In the genomic region with DNA sequence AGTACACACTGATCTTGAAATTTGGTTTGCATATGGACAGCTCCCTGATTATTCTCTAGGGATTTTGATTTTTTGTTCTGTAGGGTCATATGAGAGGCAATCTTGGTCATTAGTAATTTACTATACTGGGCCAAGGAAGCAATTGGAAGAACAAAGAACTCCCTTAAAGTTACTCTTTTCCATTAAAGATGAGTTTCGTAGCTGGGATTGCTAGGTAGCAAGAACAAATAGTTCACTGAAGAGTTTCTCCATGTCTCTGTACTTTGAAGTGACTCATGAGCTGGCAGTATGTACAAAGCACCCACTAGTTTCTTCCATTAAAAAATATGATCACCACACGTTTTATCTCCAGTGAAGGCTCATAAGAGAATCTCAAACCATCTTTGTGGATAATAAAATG, we compare ENCODE assay signal across 17 cellular contexts.
"Had no signal": no experiment of that assay in that cellular context is flagged by ENCODE, and none has a peak within 500 bp of the region (broad histone marks: within the 10 kb centered on the region; RNA-seq: fewer than 3 reads in every experiment).

No MANE protein-coding gene starts in this region.

- H3K27me3 ChIP-seq: body of pancreas, gastroesophageal sphincter had no signal

- H3K9me3 ChIP-seq: body of pancreas, gastroesophageal sphincter had no signal

- H2AFZ ChIP-seq: parathyroid adenoma had no signal

- H3K27ac ChIP-seq: body of pancreas, gastroesophageal sphincter, parathyroid adenoma had no signal

- DNase-seq: activated CD4-positive, alpha-beta T cell treated with anti-CD3 and anti-CD28 coated beads, Interleukin-2, amount 10 ng/mL, durations not matched to agents 24 days and 14 days; activated CD4-positive, CD25-positive, alpha-beta regulatory T cell; activated CD8-positive, alpha-beta memory T cell treated with anti-CD3 and anti-CD28 coated beads, Interleukin-2, amount 50 U/mL, for 4 hours; activated CD8-positive, alpha-beta T cell treated with anti-CD3 and anti-CD28 coated beads, Interleukin-2, amount 10 ng/mL, durations not matched to agents 7 days and 5 days; activated effector memory CD4-positive, alpha-beta T cell treated with anti-CD3 and anti-CD28 coated beads, Interleukin-2, amount 50 U/mL, for 16 hours; activated T-cell treated with anti-CD3 and anti-CD28 coated beads, Interleukin-2, amount 50 U/mL, for 48 hours; amygdala; body of pancreas; effector memory CD4-positive, alpha-beta T cell; left colon; stimulated activated CD4-positive, alpha-beta T cell treated with anti-CD3 and anti-CD28 coated beads, Interleukin-4, amount 100 ng/mL, for 4 hours; stimulated activated CD8-positive, alpha-beta memory T cell treated with anti-CD3 and anti-CD28 coated beads, Interleukin-4, amount 100 ng/mL, for 48 hours; stimulated activated naive CD4-positive, alpha-beta T cell treated with Interleukin-2 at 50 U/mL for 16 hours had no signal

- H3K4me3 ChIP-seq: body of pancreas, gastroesophageal sphincter, lung had no signal

- ATAC-seq: activated CD8-positive, alpha-beta T cell treated with anti-CD3 and anti-CD28 coated beads, Interleukin-2, amount 10 ng/mL, durations not matched to agents 7 days and 5 days; activated naive CD4-positive, alpha-beta T cell treated with anti-CD3 and anti-CD28 coated beads, Interleukin-2, amount 50 U/mL, for 72 hours; body of pancreas; gastroesophageal sphincter; left colon had no signal

- H3K9ac ChIP-seq: parathyroid adenoma had no signal

- H3K4me1 ChIP-seq: body of pancreas, parathyroid adenoma had no signal

- H3K79me2 ChIP-seq: parathyroid adenoma had no signal
